Comparison of ENCODE assay signal across 1 cellular context in genomic region chr16:57693539-57693938, GRCh38.
TF ChIP-seq lines count a peak whose summit lies in the region.

No MANE protein-coding gene starts in this region.

TF ChIP-seq in HEK293T, 16 proteins besides CTCF, POLR2A, EP300 and RAD21 (continued from another document):
- TF ChIP-seq PKNOX1 (IDR thresholded peaks at IDR 0.05) (no peak), ARNT (IDR thresholded peaks at IDR 0.05) (no peak), FOXM1 (IDR thresholded peaks at IDR 0.05; ENCODE audit: borderline replicate concordance) (no peak), LEF1 (IDR thresholded peaks at IDR 0.05; ENCODE audit: borderline replicate concordance) (no peak), TARDBP (IDR thresholded peaks at IDR 0.05) (no peak), CTBP1 (IDR thresholded peaks at IDR 0.05; ENCODE audit: borderline replicate concordance) (no peak), ELF4 (IDR thresholded peaks at IDR 0.05) (no peak), SP1 (IDR thresholded peaks at IDR 0.05) (no peak), HDGF (IDR thresholded peaks at IDR 0.05; ENCODE audit: borderline replicate concordance) (no peak), FOXK2 (IDR thresholded peaks at IDR 0.05) (no peak)
